ENCODE assay signal across 8 cellular contexts in genomic region chr16:370980-371728, GRCh38. TPM values are rescaled to one million over a fixed set of nuclear protein-coding genes. Genes with fewer than 3 reads are reported as not detected.
DNase-seq lines count a peak whose midpoint lies in the region; ATAC-seq and TF ChIP-seq lines count a peak whose summit lies in the region.

No MANE protein-coding gene starts in this region.

- H3K27me3 ChIP-seq in SK-N-SH (ENCODE audit: insufficient read depth) (no peaks in the 10 kb centered on the region), gastrocnemius medialis (no peaks in the 10 kb centered on the region)

- H3K27ac ChIP-seq in SK-N-SH (ENCODE audit: low read depth in 2 of 2, low read length in 1 of 2) (peak overlapping the region; percentile 19 to 84; a peak in 3 of 4 replicates), gastrocnemius medialis (peak overlapping the region; percentile 71 to 88 (median 84))

- intact Hi-C loops in gastrocnemius medialis (cut with DNase I; ENCODE audit: low total_unique reads): loop anchor here (1.0 kb wide), 1 partner anchor 19 kb away; the partner anchor contains the start of gene AXIN1

- H3K9ac ChIP-seq in SK-N-SH: no peak overlapping the region

- no peak overlapping the region for H3K4me3 ChIP-seq in SK-N-SH (ENCODE audit: low read depth in 2 of 2, low read length in 1 of 2)
- H3K4me3 ChIP-seq in foreskin fibroblast (ENCODE audit: low read depth in 1 of 2, low read length in 2 of 2): peak overlapping the region; percentile 41 to 47
- peak overlapping the region in 3 of 4 donors; percentile 38 to 66 (median 57) for H3K4me3 ChIP-seq in gastrocnemius medialis

- no peaks in the 10 kb centered on the region for H4K20me1 ChIP-seq in SK-N-SH (ENCODE audit: insufficient read depth)

- DNase-seq in SK-N-SH (no peak), foreskin fibroblast (no peak), gastrocnemius medialis (no peak), CD1c-positive myeloid dendritic cell (ENCODE audit: extremely low spot score) (no peak), HEK293T (ENCODE audit: extremely low spot score) (no peak), T1000 (lab: John Stamatoyannopoulos, UW) (no peak)
- no peak for DNase-seq in activated CD8-positive, alpha-beta memory T cell treated with anti-CD3 and anti-CD28 coated beads for 24 hours

- in situ Hi-C loops in gastrocnemius medialis (cut with MboI; ENCODE audit: low sequenced_read_pairs in 4 of 4): no loop called here

- H3K36me3 ChIP-seq in SK-N-SH (replicated peaks in 1 of 2; ENCODE audit: control insufficient read depth in 1 of 2, insufficient read depth in 2 of 2, low read length in 1 of 2) (peaks cover 2 to 61% of the 10 kb centered on the region in 2 experiments), gastrocnemius medialis (peaks cover 0 to 56% of the 10 kb centered on the region in 2 donors)

- H3K4me1 ChIP-seq in SK-N-SH (ENCODE audit: control insufficient read depth in 1 of 2, insufficient read depth in 2 of 2, low read depth in 1 of 2, low read length in 1 of 2) (peaks cover 8 to 20% of the 10 kb centered on the region in 2 experiments; a peak in 2 of 4 replicates), gastrocnemius medialis (peaks cover 12 to 14% of the 10 kb centered on the region in 2 donors)

- H3K9me3 ChIP-seq in SK-N-SH (no peaks in the 10 kb centered on the region), gastrocnemius medialis (no peaks in the 10 kb centered on the region)

- TF ChIP-seq EP300 in SK-N-SH (IDR thresholded peaks at IDR 0.05; ENCODE audit: borderline replicate concordance in 1 of 2, low read depth in 1 of 2, low read length in 1 of 2): no peak

- 78% methylated on average over 6 of the region's 15 CpGs for WGBS in SK-N-SH (ENCODE audit: low lambda C conversion rate)

- TF ChIP-seq CTCF in SK-N-SH (IDR thresholded peaks at IDR 0.05) (no peak), foreskin fibroblast (IDR thresholded peaks at IDR 0.05; ENCODE audit: low read depth, low read length) (no peak), gastrocnemius medialis (IDR thresholded peaks at IDR 0.05 in 4 of 5, conservative IDR thresholded peaks at IDR 0.05 in 1 of 5) (no peak)

- H2AFZ ChIP-seq in SK-N-SH (ENCODE audit: low read depth): peak overlapping the region; percentile 61

- no peak for TF ChIP-seq POLR2A in gastrocnemius medialis (IDR thresholded peaks at IDR 0.05)

- no peak for TF ChIP-seq RAD21 in SK-N-SH (IDR thresholded peaks at IDR 0.05; ENCODE audit: low read length)

- no peaks in the 10 kb centered on the region for H3K9me2 ChIP-seq in SK-N-SH

- peak; percentile 13 for ATAC-seq in GM19395 (IDR thresholded peaks at IDR 0.05; ENCODE audit: unreplicated experiment)
- ATAC-seq in gastrocnemius medialis: no peak

- peak overlapping the region; percentile 30; the same call in 1 of the 2 replicates for H3K4me2 ChIP-seq in SK-N-SH

- H3K79me2 ChIP-seq in SK-N-SH (ENCODE audit: insufficient read depth): no peaks in the 10 kb centered on the region; the same call in 1 of the 2 replicates

- CTCF ChIA-PET in SK-N-SH (lab: Yijun Ruan, JAX): interaction anchor here (1.1 to 1.9 kb wide), 4 partner anchors 9 to 274 kb away, joined by 4 to 16 read pairs (median 6); no protein-coding TSS in a partner anchor
- CTCF ChIA-PET in HEK293T (lab: Yijun Ruan, JAX): interaction anchor here (0.6 to 1.6 kb wide), 3 partner anchors 9 to 14 kb away, joined by 3 to 6 read pairs (median 3); no protein-coding TSS in a partner anchor

- H3F3A ChIP-seq in SK-N-SH (replicated peaks; ENCODE audit: insufficient read depth): peaks cover 8% of the 10 kb centered on the region

- POLR2A ChIA-PET in SK-N-SH (lab: Yijun Ruan, JAX) (interaction anchor here (1.6 kb wide), 1 partner anchor 11 kb away, joined by 4 read pairs; the partner anchor contains the start of gene PGAP6), HEK293T (lab: Yijun Ruan, JAX) (interaction anchor here (0.7 to 2.2 kb wide), 5 partner anchors 11 to 31 kb away, joined by 3 to 17 read pairs (median 4); partner anchors contain the start of genes DECR2 and PGAP6)

TF ChIP-seq in SK-N-SH, 30 proteins besides CTCF, POLR2A, EP300 and RAD21:
- TF ChIP-seq CHD2 (IDR thresholded peaks at IDR 0.05; ENCODE audit: low read length, partially characterized antibody): no peak
- TF ChIP-seq GATA2 (CRISPR knock-in tag; IDR thresholded peaks at IDR 0.05): no peak
- TF ChIP-seq IRF3 (IDR thresholded peaks at IDR 0.05; ENCODE audit: low read depth, low read length): no peak
- TF ChIP-seq GABPA (IDR thresholded peaks at IDR 0.05; ENCODE audit: low read depth): no peak
- TF ChIP-seq ELF1 (IDR thresholded peaks at IDR 0.05): no peak
- TF ChIP-seq TAF1 (IDR thresholded peaks at IDR 0.05; ENCODE audit: borderline replicate concordance, low read depth, low read length): no peak

TF ChIP-seq in HEK293T, 16 proteins besides CTCF, POLR2A, EP300 and RAD21:
- TF ChIP-seq SUZ12 (IDR thresholded peaks at IDR 0.05): no peak
- no peak for TF ChIP-seq NFRKB (IDR thresholded peaks at IDR 0.05)
- TF ChIP-seq L3MBTL2 (conservative IDR thresholded peaks at IDR 0.05): no peak
- TF ChIP-seq FOXK2 (IDR thresholded peaks at IDR 0.05): no peak

RNA-seq across cellular contexts. Expression of gene MRPL28, which starts 0.8 kb away (rescaled TPM):
- 266 and 320 TPM in 2 replicates for polyA plus RNA-seq in SK-N-SH (2012; rRNA removed)
- 181 and 235 TPM in 2 replicates for polyA plus RNA-seq in SK-N-SH (2012; cell fraction: cytosol; rRNA removed)
- polyA plus RNA-seq in SK-N-SH (2012; cell fraction: nucleus; rRNA removed): 203 and 269 TPM in 2 replicates
- total RNA-seq in gastrocnemius medialis: 100 to 1,000 TPM in 1 of 4 donors, 10 to 100 TPM in 3; 72.8 to 122 (median 87.4) TPM

RNA-seq across cellular contexts. Expression of gene PGAP6, which starts 10.6 kb away (rescaled TPM):
- polyA plus RNA-seq in SK-N-SH (2012; rRNA removed): 133 and 166 TPM in 2 replicates
- 36.0 and 79.9 TPM in 2 replicates for polyA plus RNA-seq in SK-N-SH (2012; cell fraction: cytosol; rRNA removed)
- polyA plus RNA-seq in SK-N-SH (2012; cell fraction: nucleus; rRNA removed): 268 and 315 TPM in 2 replicates
- 10 to 100 TPM; 31.5 to 63.3 (median 50.8) TPM for total RNA-seq in gastrocnemius medialis

RNA-seq across cellular contexts. Expression of gene AXIN1, which starts 18.6 kb away (rescaled TPM):
- polyA plus RNA-seq in SK-N-SH (2012; rRNA removed): 12.5 and 19.9 TPM in 2 replicates
- 14.9 and 21.4 TPM in 2 replicates for polyA plus RNA-seq in SK-N-SH (2012; cell fraction: cytosol; rRNA removed)
- polyA plus RNA-seq in SK-N-SH (2012; cell fraction: nucleus; rRNA removed): 26.8 and 32.0 TPM in 2 replicates
- 10 to 100 TPM; 27.1 to 41.9 (median 32.7) TPM for total RNA-seq in gastrocnemius medialis

RNA-seq across cellular contexts. Expression of gene NME4, which starts 25.8 kb away (rescaled TPM):
- polyA plus RNA-seq in SK-N-SH (2012; rRNA removed): 417 and 509 TPM in 2 replicates
- polyA plus RNA-seq in SK-N-SH (2012; cell fraction: cytosol; rRNA removed): 206 and 304 TPM in 2 replicates
- 278 and 300 TPM in 2 replicates for polyA plus RNA-seq in SK-N-SH (2012; cell fraction: nucleus; rRNA removed)
- 10 to 100 TPM; 11.6 to 19.3 (median 16.3) TPM for total RNA-seq in gastrocnemius medialis

RNA-seq across cellular contexts. Expression of gene DECR2, which starts 30.5 kb away (rescaled TPM):
- polyA plus RNA-seq in SK-N-SH (2012; rRNA removed): 53.0 and 56.6 TPM in 2 replicates
- 14.3 and 25.0 TPM in 2 replicates for polyA plus RNA-seq in SK-N-SH (2012; cell fraction: cytosol; rRNA removed)
- 214 and 256 TPM in 2 replicates for polyA plus RNA-seq in SK-N-SH (2012; cell fraction: nucleus; rRNA removed)
- 10 to 100 TPM; 17.0 to 23.3 (median 18.8) TPM for total RNA-seq in gastrocnemius medialis

Comparison
In these comparisons a context has a peak if more than half of its experiments do, and no peak if none do; other contexts are left out.
1. H3K4me3 ChIP-seq: peak in foreskin fibroblast (2 of 2) and gastrocnemius medialis (3 of 4); none in SK-N-SH (0 of 2).